14 cellular contexts compared by ENCODE assay signal in the genomic region with DNA sequence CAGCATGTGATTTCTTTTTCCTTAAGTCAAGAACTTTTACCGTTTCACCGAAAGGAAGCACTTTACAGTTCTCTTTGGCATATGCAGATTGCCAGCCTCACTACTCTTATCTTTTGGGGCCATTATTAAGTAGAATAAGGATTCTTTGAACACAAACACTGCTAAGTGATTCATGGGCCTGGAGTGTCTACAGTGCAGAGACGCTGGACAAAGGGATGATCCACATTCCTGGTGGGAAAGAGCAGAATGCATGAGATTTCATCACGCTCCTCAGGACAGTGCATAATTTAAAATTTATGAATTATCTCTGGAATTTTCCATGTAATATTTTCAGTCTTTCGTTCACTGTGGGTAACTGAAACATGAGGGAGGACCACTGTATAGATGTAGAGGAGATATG.
DNase-seq lines count a peak whose midpoint lies in the region; ATAC-seq and TF ChIP-seq lines count a peak whose summit lies in the region.
"Had no signal": no experiment of that assay in that cellular context is flagged by ENCODE, and none has a peak within 500 bp of the region (broad histone marks: within the 10 kb centered on the region; RNA-seq: fewer than 3 reads in every experiment).

No MANE protein-coding gene starts in this region.

- H3K27ac ChIP-seq in brain microvascular endothelial cell (no peak overlapping the region), left lung (peak overlapping the region in 1 of 2 donors; percentile 8), smooth muscle cell (ENCODE audit: low read depth) (peak overlapping the region; percentile 88)

- peak; percentile 31 for ATAC-seq in left lung
- no peak for ATAC-seq in GM21381 (IDR thresholded peaks at IDR 0.05; ENCODE audit: unreplicated experiment)
- ATAC-seq: CD8-positive, alpha-beta T cell had no signal

- in situ Hi-C loops in brain microvascular endothelial cell (cut with HindIII; ENCODE audit: low pct_ligation_motif_present, low sequenced_read_pairs): no loop called here

- H3K4me2 ChIP-seq in smooth muscle cell: peak overlapping the region; percentile 68

- WGBS in smooth muscle cell (ENCODE audit: low lambda C conversion rate): 26% methylated on average over 5 of the region's 5 CpGs

- H4K20me1 ChIP-seq in smooth muscle cell (ENCODE audit: low read depth): no peaks in the 10 kb centered on the region

- H3K9me3 ChIP-seq in left lung (peaks cover 0 to 5% of the 10 kb centered on the region in 2 donors), smooth muscle cell (replicated peaks; ENCODE audit: low read depth) (no peaks in the 10 kb centered on the region)

- H3K27me3 ChIP-seq in brain microvascular endothelial cell (replicated peaks) (no peaks in the 10 kb centered on the region), left lung (no peaks in the 10 kb centered on the region), smooth muscle cell (ENCODE audit: low read depth) (no peaks in the 10 kb centered on the region)

- peak; percentile 31 for DNase-seq in GM03348 (ENCODE audit: low spot score)
- peak; percentile 22 for DNase-seq in brain microvascular endothelial cell
- DNase-seq in left lung: no peak
- no peak for DNase-seq in smooth muscle cell (lab: John Stamatoyannopoulos, UW; ENCODE audit: unreplicated experiment)
- DNase-seq in effector CD4-positive, alpha-beta T cell: no peak
- no peak for DNase-seq in NCI-H2171 (lab: John Stamatoyannopoulos, UW)
- DNase-seq: CD8-positive, alpha-beta T cell; MV-4-11; NCI-H1417 treated with DMSO at 0.1 percent for 48 hours; NCI-H2029; NCI-H526; RPMI8226 had no signal

- no peaks in the 10 kb centered on the region for H3K4me1 ChIP-seq in left lung
- peaks cover 17% of the 10 kb centered on the region for H3K4me1 ChIP-seq in smooth muscle cell (ENCODE audit: low read depth)
- H3K4me1 ChIP-seq: HAP-1 had no signal

- H3K36me3 ChIP-seq in brain microvascular endothelial cell (replicated peaks): no peaks in the 10 kb centered on the region
- H3K36me3 ChIP-seq in left lung: peaks cover 0 to 21% of the 10 kb centered on the region in 2 donors
- no peaks in the 10 kb centered on the region for H3K36me3 ChIP-seq in smooth muscle cell (ENCODE audit: low read depth)
- H3K36me3 ChIP-seq: HAP-1 had no signal

- no peak overlapping the region for H3K9ac ChIP-seq in smooth muscle cell (ENCODE audit: low read depth)

- H3K79me2 ChIP-seq in smooth muscle cell (ENCODE audit: low read depth): no peaks in the 10 kb centered on the region

- H3F3A ChIP-seq in smooth muscle cell (ENCODE audit: low read depth): peaks cover 12% of the 10 kb centered on the region

- intact Hi-C loops in left lung (cut with DNase I): no loop called here

- no peak overlapping the region for H2AFZ ChIP-seq in smooth muscle cell (ENCODE audit: low read depth)

- no peak overlapping the region for H3K4me3 ChIP-seq in brain microvascular endothelial cell (ENCODE audit: low read depth, low read length)
- H3K4me3 ChIP-seq in left lung: no peak overlapping the region
- H3K4me3 ChIP-seq in smooth muscle cell: no peak overlapping the region
- H3K4me3 ChIP-seq: HAP-1 had no signal

- TF ChIP-seq CTCF in brain microvascular endothelial cell (IDR thresholded peaks at IDR 0.05; ENCODE audit: low read depth, low read length, missing control alignments) (no peak), left lung (IDR thresholded peaks at IDR 0.05) (no peak), smooth muscle cell (IDR thresholded peaks at IDR 0.05; ENCODE audit: borderline replicate concordance, insufficient read depth, poor library complexity, severe bottlenecking) (no peak)

Comparison
In these comparisons a context has a peak if more than half of its experiments do, and no peak if none do; other contexts are left out.
1. DNase-seq: peak in GM03348 (single experiment) and brain microvascular endothelial cell (single experiment); none in left lung (0 of 2), smooth muscle cell (single experiment), effector CD4-positive, alpha-beta T cell (single experiment) and NCI-H2171 (single experiment).